ENCODE assay signal across 15 cellular contexts in genomic region chr3:27729325-27729724, GRCh38. TPM values are rescaled to one million over a fixed set of nuclear protein-coding genes. Genes with fewer than 3 reads are reported as not detected.
A peak's percentile ranks its signal among the peaks of the same experiment; 100 is the strongest.
DNase-seq lines count a peak whose midpoint lies in the region; ATAC-seq and TF ChIP-seq lines count a peak whose summit lies in the region.
"Had no signal": no experiment of that assay in that cellular context is flagged by ENCODE, and none has a peak within 500 bp of the region (broad histone marks: within the 10 kb centered on the region; RNA-seq: fewer than 3 reads in every experiment).

No MANE protein-coding gene starts in this region.

- no peak for DNase-seq in activated CD4-positive, alpha-beta memory T cell treated with anti-CD3 and anti-CD28 coated beads for 36 hours
- no peak for DNase-seq in activated CD4-positive, alpha-beta memory T cell treated with anti-CD3 and anti-CD28 coated beads, Interleukin-2, amount 10 ng/mL, durations not matched to agents 7 days and 5 days
- DNase-seq in coronary artery (ENCODE audit: low spot score) (no peak), osteoblast (ENCODE audit: insufficient read length, low spot score, missing footprints) (no peak), ACHN (no peak), MV-4-11 (lab: John Stamatoyannopoulos, UW) (no peak)
- DNase-seq: Calu3, head of caudate nucleus, left cardiac atrium, NCI-H187 treated with DMSO at 0.1 percent for 48 hours, thyroid gland had no signal

- no peak for TF ChIP-seq CTCF in coronary artery (IDR thresholded peaks at IDR 0.05)
- TF ChIP-seq CTCF in osteoblast (IDR thresholded peaks at IDR 0.05; ENCODE audit: extremely low read depth, low read depth, low read length), result no peak

- H3K4me3 ChIP-seq in HUES48 (ENCODE audit: low read depth, low read length) (peak overlapping the region; percentile 46), coronary artery (peak overlapping the region; percentile 51), osteoblast (ENCODE audit: insufficient read depth, low read length) (no peak overlapping the region)
- H3K4me3 ChIP-seq: thyroid gland had no signal

- peak overlapping the region; percentile 53 for H3K4me3 Mint-ChIP-seq in activated CD4-positive, alpha-beta memory T cell treated with anti-CD3 and anti-CD28 coated beads for 36 hours
- H3K4me3 Mint-ChIP-seq in activated CD4-positive, alpha-beta memory T cell treated with anti-CD3 and anti-CD28 coated beads, Interleukin-2, amount 10 ng/mL, durations not matched to agents 7 days and 5 days, result no peak overlapping the region

- no peak overlapping the region for H2AFZ ChIP-seq in osteoblast (ENCODE audit: low read length)

- H3K36me3 Mint-ChIP-seq in activated CD4-positive, alpha-beta memory T cell treated with anti-CD3 and anti-CD28 coated beads for 36 hours, result no peaks in the 10 kb centered on the region
- no peaks in the 10 kb centered on the region for H3K36me3 Mint-ChIP-seq in activated CD4-positive, alpha-beta memory T cell treated with anti-CD3 and anti-CD28 coated beads, Interleukin-2, amount 10 ng/mL, durations not matched to agents 7 days and 5 days (ENCODE audit: low read depth)

- peaks cover 64% of the 10 kb centered on the region for H3K4me1 ChIP-seq in HUES48 (ENCODE audit: control insufficient read depth, insufficient read depth, low read length)
- peaks cover 15% of the 10 kb centered on the region for H3K4me1 ChIP-seq in osteoblast (ENCODE audit: insufficient read depth, low read length)

- POLR2A ChIA-PET in activated CD4-positive, alpha-beta memory T cell treated with anti-CD3 and anti-CD28 coated beads for 36 hours (lab: Charles Lee), result no interaction called here
- POLR2A ChIA-PET in activated CD4-positive, alpha-beta memory T cell treated with anti-CD3 and anti-CD28 coated beads, Interleukin-2, amount 10 ng/mL, durations not matched to agents 7 days and 5 days (lab: Charles Lee), result no interaction called here

- no peak for ATAC-seq in GM21786 (IDR thresholded peaks at IDR 0.05; ENCODE audit: unreplicated experiment)

- peak overlapping the region; percentile 64 for H3K4me2 ChIP-seq in osteoblast (ENCODE audit: insufficient read depth, low read length)

- in situ Hi-C loops in ACHN (cut with HindIII; ENCODE audit: low pct_ligation_motif_present, low pct_unique_long_range_greater_than_20kb, low sequenced_read_pairs), result no loop called here

- no peaks in the 10 kb centered on the region for H3K79me2 ChIP-seq in osteoblast (ENCODE audit: insufficient read depth, low read length)

- peaks cover 69% of the 10 kb centered on the region for H3K27me3 Mint-ChIP-seq in activated CD4-positive, alpha-beta memory T cell treated with anti-CD3 and anti-CD28 coated beads for 36 hours
- peaks cover 80% of the 10 kb centered on the region for H3K27me3 Mint-ChIP-seq in activated CD4-positive, alpha-beta memory T cell treated with anti-CD3 and anti-CD28 coated beads, Interleukin-2, amount 10 ng/mL, durations not matched to agents 7 days and 5 days

- H3K9me3 ChIP-seq in HUES48 (ENCODE audit: control insufficient read depth, insufficient read depth, low read length), result no peaks in the 10 kb centered on the region; the same call in 1 of the 2 replicates
- H3K9me3 ChIP-seq in osteoblast (ENCODE audit: low read depth, low read length), result no peaks in the 10 kb centered on the region
- H3K9me3 ChIP-seq: thyroid gland had no signal

- H3K36me3 ChIP-seq in HUES48 (ENCODE audit: control insufficient read depth, insufficient read depth, low read length) (no peaks in the 10 kb centered on the region), osteoblast (ENCODE audit: insufficient read depth, low read length) (no peaks in the 10 kb centered on the region)
- H3K36me3 ChIP-seq: thyroid gland had no signal

- CTCF ChIA-PET in activated CD4-positive, alpha-beta memory T cell treated with anti-CD3 and anti-CD28 coated beads for 36 hours (lab: Charles Lee), result interaction anchor here (1.6 to 3.9 kb wide), 2 partner anchors 17 to 558 kb away, joined by 4 to 21 read pairs; no protein-coding TSS in a partner anchor
- CTCF ChIA-PET in activated CD4-positive, alpha-beta memory T cell treated with anti-CD3 and anti-CD28 coated beads, Interleukin-2, amount 10 ng/mL, durations not matched to agents 7 days and 5 days (lab: Charles Lee), result interaction anchor here (1.4 to 3.2 kb wide), 2 partner anchors 10 to 17 kb away, joined by 6 to 25 read pairs; no protein-coding TSS in a partner anchor

- intact Hi-C loops in activated CD4-positive, alpha-beta memory T cell treated with anti-CD3 and anti-CD28 coated beads for 36 hours (cut with micrococcal nuclease), result loop anchor here (2.0 kb wide), 1 partner anchor 17 kb away; no protein-coding TSS in a partner anchor

- no peak overlapping the region for H3K9ac ChIP-seq in HUES48 (ENCODE audit: low read depth, low read length)

- H3K27ac Mint-ChIP-seq in activated CD4-positive, alpha-beta memory T cell treated with anti-CD3 and anti-CD28 coated beads for 36 hours, result no peak overlapping the region
- H3K27ac Mint-ChIP-seq in activated CD4-positive, alpha-beta memory T cell treated with anti-CD3 and anti-CD28 coated beads, Interleukin-2, amount 10 ng/mL, durations not matched to agents 7 days and 5 days, result no peak overlapping the region

- H3K27ac ChIP-seq in HUES48 (ENCODE audit: low read depth, low read length), result peak overlapping the region; percentile 95
- H3K27ac ChIP-seq in coronary artery, result no peak overlapping the region
- no peak overlapping the region for H3K27ac ChIP-seq in osteoblast (ENCODE audit: low read depth, low read length)
- H3K27ac ChIP-seq: thyroid gland had no signal

- H3K4me1 Mint-ChIP-seq in activated CD4-positive, alpha-beta memory T cell treated with anti-CD3 and anti-CD28 coated beads for 36 hours (ENCODE audit: low read depth), result peaks cover 35% of the 10 kb centered on the region
- H3K4me1 Mint-ChIP-seq in activated CD4-positive, alpha-beta memory T cell treated with anti-CD3 and anti-CD28 coated beads, Interleukin-2, amount 10 ng/mL, durations not matched to agents 7 days and 5 days, result peaks cover 38% of the 10 kb centered on the region

- H3K27me3 ChIP-seq in HUES48 (ENCODE audit: control insufficient read depth, insufficient read depth, low read length) (peaks cover 100% of the 10 kb centered on the region), osteoblast (ENCODE audit: insufficient read depth, low read length) (peaks cover 90% of the 10 kb centered on the region)

- H4K20me1 ChIP-seq in osteoblast (ENCODE audit: insufficient read depth, low read length), result no peaks in the 10 kb centered on the region

- H3K9me3 Mint-ChIP-seq in activated CD4-positive, alpha-beta memory T cell treated with anti-CD3 and anti-CD28 coated beads for 36 hours, result no peaks in the 10 kb centered on the region
- no peaks in the 10 kb centered on the region for H3K9me3 Mint-ChIP-seq in activated CD4-positive, alpha-beta memory T cell treated with anti-CD3 and anti-CD28 coated beads, Interleukin-2, amount 10 ng/mL, durations not matched to agents 7 days and 5 days

RNA-seq across cellular contexts. Expression of gene EOMES, which starts 7.2 kb away (rescaled TPM):
- 1 to 10 TPM; 1.4 to 1.5 TPM for total RNA-seq in activated CD4-positive, alpha-beta memory T cell treated with anti-CD3 and anti-CD28 coated beads for 36 hours
- total RNA-seq in activated CD4-positive, alpha-beta memory T cell treated with anti-CD3 and anti-CD28 coated beads, Interleukin-2, amount 10 ng/mL, durations not matched to agents 7 days and 5 days, result 1 to 10 TPM; 4.6 to 5.6 TPM
- under 0.01 TPM in 1 of 2 replicates, not detected in the other for total RNA-seq in osteoblast
- total RNA-seq: HT-29, OCI-LY7 had no signal
